Comparison of ENCODE assay signal across 27 cellular contexts in genomic region chr7:2706685-2707126, GRCh38. TPM values are rescaled to one million over a fixed set of nuclear protein-coding genes. Genes with fewer than 3 reads are reported as not detected.
DNase-seq lines count a peak whose midpoint lies in the region; FAIRE-seq and TF ChIP-seq lines count a peak whose summit lies in the region.
"Had no signal": no experiment of that assay in that cellular context is flagged by ENCODE, and none has a peak within 500 bp of the region (broad histone marks: within the 10 kb centered on the region; RNA-seq: fewer than 3 reads in every experiment).

No MANE protein-coding gene starts in this region.

- CTCF ChIA-PET in HEK293 (lab: Yijun Ruan, JAX): interaction anchor here (0.6 to 5.2 kb wide), 6 partner anchors 12 to 1925 kb away, joined by 4 to 39 read pairs (median 6); partner anchors contain the start of gene AMZ1
- CTCF ChIA-PET in activated CD4-positive, alpha-beta memory T cell treated with anti-CD3 and anti-CD28 coated beads, Interleukin-2, amount 10 ng/mL, durations not matched to agents 7 days and 5 days (lab: Charles Lee): interaction anchor here (1.1 to 5.8 kb wide), 3 partner anchors 7 to 36 kb away, joined by 4 to 98 read pairs (median 6); no protein-coding TSS in a partner anchor

- H3K4me3 ChIP-seq in HEK293 (ENCODE audit: low read depth, low read length): no peak overlapping the region
- H3K4me3 ChIP-seq: GM12878, GM23338 had no signal

- H3K27ac ChIP-seq in HEK293 (ENCODE audit: extremely low read depth, low read depth, low read length): no peak overlapping the region

- H3K27me3 Mint-ChIP-seq in endothelial cell (ENCODE audit: unreplicated experiment): peaks cover 12% of the 10 kb centered on the region
- H3K27me3 Mint-ChIP-seq in activated CD4-positive, alpha-beta memory T cell treated with anti-CD3 and anti-CD28 coated beads, Interleukin-2, amount 10 ng/mL, durations not matched to agents 7 days and 5 days: peaks cover 9% of the 10 kb centered on the region

- H3K27ac Mint-ChIP-seq in endothelial cell (ENCODE audit: unreplicated experiment): peak overlapping the region; percentile 24
- H3K27ac Mint-ChIP-seq in activated CD4-positive, alpha-beta memory T cell treated with anti-CD3 and anti-CD28 coated beads, Interleukin-2, amount 10 ng/mL, durations not matched to agents 7 days and 5 days: no peak overlapping the region
- H3K27ac Mint-ChIP-seq: CD8-positive, alpha-beta T cell; GM23338 had no signal

- no peak for TF ChIP-seq CTCF in HEK293 (tag by site-specific recombination; IDR thresholded peaks at IDR 0.05)
- no peak for TF ChIP-seq CTCF in endothelial cell (IDR thresholded peaks at IDR 0.05; ENCODE audit: unreplicated experiment)

- peaks cover 15% of the 10 kb centered on the region for H3K4me1 Mint-ChIP-seq in endothelial cell (ENCODE audit: unreplicated experiment)
- H3K4me1 Mint-ChIP-seq in activated CD4-positive, alpha-beta memory T cell treated with anti-CD3 and anti-CD28 coated beads, Interleukin-2, amount 10 ng/mL, durations not matched to agents 7 days and 5 days: peaks cover 20% of the 10 kb centered on the region

- no peaks in the 10 kb centered on the region for H3K9me3 ChIP-seq in HEK293 (ENCODE audit: control insufficient read depth, insufficient read depth, low read depth, low read length)
- H3K9me3 ChIP-seq: Caco-2, SK-N-SH had no signal

- H3K9me3 Mint-ChIP-seq in endothelial cell (ENCODE audit: unreplicated experiment): no peaks in the 10 kb centered on the region
- no peaks in the 10 kb centered on the region for H3K9me3 Mint-ChIP-seq in activated CD4-positive, alpha-beta memory T cell treated with anti-CD3 and anti-CD28 coated beads, Interleukin-2, amount 10 ng/mL, durations not matched to agents 7 days and 5 days
- H3K9me3 Mint-ChIP-seq: CD8-positive, alpha-beta T cell; H9 had no signal

- DNase-seq in SK-N-DZ (ENCODE audit: low spot score): peak; percentile 72
- DNase-seq in endothelial cell (ENCODE audit: low spot score): no peak
- no peak for DNase-seq in urothelium cell line (ENCODE audit: low spot score)
- no peak for DNase-seq in activated CD4-positive, alpha-beta memory T cell treated with anti-CD3 and anti-CD28 coated beads, Interleukin-2, amount 10 ng/mL, durations not matched to agents 7 days and 5 days
- no peak for DNase-seq in cerebellum (ENCODE audit: low spot score)
- DNase-seq in NCI-H748 treated with DMSO at 0.1 percent for 48 hours (lab: John Stamatoyannopoulos, UW): no peak
- DNase-seq: C1 segment of cervical spinal cord; Caco-2; CD8-positive, alpha-beta T cell; EL; GDM1; H9; Karpas-422; MV-4-11; NCI-H1105; NCI-H1436 treated with DMSO at 0.1 percent for 48 hours; NCI-H187 treated with DMSO at 0.1 percent for 48 hours; NCI-H2171 treated with DMSO at 0.1 percent for 48 hours; NCI-H345; NCI-H510A treated with DMSO at 0.1 percent for 48 hours; SHP77 treated with DMSO at 0.1 percent for 48 hours; SK-N-SH; SW 1271 had no signal

- no peaks in the 10 kb centered on the region for H3K36me3 ChIP-seq in HEK293 (ENCODE audit: control insufficient read depth in 2 of 2, insufficient read depth in 1 of 2, low read length in 2 of 2)

- H3K4me3 Mint-ChIP-seq in endothelial cell (ENCODE audit: unreplicated experiment): no peak overlapping the region
- no peak overlapping the region for H3K4me3 Mint-ChIP-seq in activated CD4-positive, alpha-beta memory T cell treated with anti-CD3 and anti-CD28 coated beads, Interleukin-2, amount 10 ng/mL, durations not matched to agents 7 days and 5 days
- H3K4me3 Mint-ChIP-seq: CD8-positive, alpha-beta T cell; GM23338; H9 had no signal

- POLR2A ChIA-PET in HEK293 (lab: Yijun Ruan, JAX): no interaction called here
- POLR2A ChIA-PET in activated CD4-positive, alpha-beta memory T cell treated with anti-CD3 and anti-CD28 coated beads, Interleukin-2, amount 10 ng/mL, durations not matched to agents 7 days and 5 days (lab: Charles Lee): interaction anchor here (5.1 kb wide), 1 partner anchor 7 kb away, joined by 62 read pairs; no protein-coding TSS in a partner anchor

- H3K4me1 ChIP-seq in HEK293 (ENCODE audit: control insufficient read depth, insufficient read depth, low read length): no peaks in the 10 kb centered on the region
- H3K4me1 ChIP-seq: Caco-2 had no signal

- peak; percentile 97 for FAIRE-seq in urothelium cell line (lab: Jason Lieb, UNC)
- FAIRE-seq: A204.1, GM12878 had no signal

- H3K36me3 Mint-ChIP-seq in endothelial cell (ENCODE audit: low read depth, unreplicated experiment): no peaks in the 10 kb centered on the region
- H3K36me3 Mint-ChIP-seq in activated CD4-positive, alpha-beta memory T cell treated with anti-CD3 and anti-CD28 coated beads, Interleukin-2, amount 10 ng/mL, durations not matched to agents 7 days and 5 days (ENCODE audit: low read depth): no peaks in the 10 kb centered on the region
- H3K36me3 Mint-ChIP-seq: CD8-positive, alpha-beta T cell had no signal

TF ChIP-seq in HEK293, 187 proteins besides CTCF, POLR2A, EP300 and RAD21:
- TF ChIP-seq HOXD13 (CRISPR knock-in tag; IDR thresholded peaks at IDR 0.05; ENCODE audit: borderline replicate concordance) (no peak), ZNF768 (tag by site-specific recombination; IDR thresholded peaks at IDR 0.05) (no peak), ZNF350 (tag by site-specific recombination; IDR thresholded peaks at IDR 0.05) (no peak), ZNF148 (tag by site-specific recombination; IDR thresholded peaks at IDR 0.05; ENCODE audit: borderline replicate concordance) (no peak), GLIS1 (tag by site-specific recombination; IDR thresholded peaks at IDR 0.05) (peak; percentile 62), ZFP41 (tag by site-specific recombination; IDR thresholded peaks at IDR 0.05; ENCODE audit: borderline replicate concordance) (no peak), ZNF629 (tag by site-specific recombination; IDR thresholded peaks at IDR 0.05) (no peak), SETDB1 (IDR thresholded peaks at IDR 0.05; ENCODE audit: insufficient read length, low read length) (no peak), OSR2 (tag by site-specific recombination; IDR thresholded peaks at IDR 0.05) (peak; percentile 66), ZNF830 (tag by site-specific recombination; IDR thresholded peaks at IDR 0.05; ENCODE audit: low read depth) (no peak), MYNN (tag by site-specific recombination; IDR thresholded peaks at IDR 0.05; ENCODE audit: borderline replicate concordance) (no peak), ZNF664 (tag by site-specific recombination; IDR thresholded peaks at IDR 0.05) (no peak), ZNF585B (tag by site-specific recombination; IDR thresholded peaks at IDR 0.05) (peak; percentile 38), ZIC2 (tag by site-specific recombination; IDR thresholded peaks at IDR 0.05) (peak; percentile 33; the same call in 1 of the 2 replicates), ZNF600 (tag by site-specific recombination; IDR thresholded peaks at IDR 0.05) (peak; percentile 41; the same call in 1 of the 2 replicates), TRIM28 (IDR thresholded peaks at IDR 0.05; ENCODE audit: borderline replicate concordance, low read length) (0 out of 2 replicates have a peak, but pooled peaks have one; percentile 53), ZNF266 (tag by site-specific recombination; IDR thresholded peaks at IDR 0.05; ENCODE audit: low read depth) (no peak), ZNF175 (tag by site-specific recombination; IDR thresholded peaks at IDR 0.05) (no peak), ZNF16 (tag by site-specific recombination; IDR thresholded peaks at IDR 0.05; ENCODE audit: low read depth) (no peak), KLF7 (tag by site-specific recombination; IDR thresholded peaks at IDR 0.05; ENCODE audit: borderline replicate concordance) (no peak), ZNF514 (tag by site-specific recombination; IDR thresholded peaks at IDR 0.05) (no peak)

RNA-seq across cellular contexts. Expression of gene AMZ1, which starts 18.7 kb away (rescaled TPM):
- polyA plus RNA-seq in SK-N-DZ (2014; cell fraction: cytosol; rRNA removed): 0.05 and 0.06 TPM in 2 replicates
- 0.29 TPM in 1 of 2 replicates, not detected in the other for polyA plus RNA-seq in SK-N-DZ (2014; cell fraction: nucleus; rRNA removed)
- total RNA-seq in endothelial cell (ENCODE audit: unreplicated experiment) (0.05 TPM), cerebellum (2.4 TPM)
- total RNA-seq in activated CD4-positive, alpha-beta memory T cell treated with anti-CD3 and anti-CD28 coated beads, Interleukin-2, amount 10 ng/mL, durations not matched to agents 7 days and 5 days: under 1 TPM; 0.78 to 0.88 TPM
